In the genomic region with DNA sequence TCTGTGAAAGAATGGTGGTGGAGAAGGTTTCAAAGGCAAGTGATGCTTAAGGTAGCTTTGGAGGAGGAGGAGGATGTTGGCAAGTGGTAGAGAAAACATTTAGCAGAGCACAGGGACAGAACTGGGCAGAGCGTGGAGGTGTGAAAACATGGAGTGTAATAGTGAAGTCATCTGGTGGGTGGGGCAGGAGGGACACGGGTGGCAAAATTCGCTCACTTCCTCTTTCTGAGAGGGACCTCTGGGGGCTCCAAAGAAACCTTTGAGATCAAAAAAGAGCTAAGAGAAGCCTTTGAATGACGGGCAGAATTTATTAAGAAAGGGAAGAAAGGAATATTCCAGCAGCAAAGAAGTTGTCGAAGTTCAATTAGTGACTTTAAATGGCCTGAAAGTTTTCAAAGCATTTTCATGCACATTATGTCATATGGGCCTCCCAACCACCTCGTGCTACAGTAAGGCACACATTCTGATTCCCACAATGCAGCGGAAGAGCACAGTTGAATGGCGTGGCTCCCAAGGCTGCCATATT, we compare ENCODE assay signal across 14 cellular contexts.
DNase-seq lines count a peak whose midpoint lies in the region; ATAC-seq and TF ChIP-seq lines count a peak whose summit lies in the region.
"Had no signal": no experiment of that assay in that cellular context is flagged by ENCODE, and none has a peak within 500 bp of the region (broad histone marks: within the 10 kb centered on the region; RNA-seq: fewer than 3 reads in every experiment).

No MANE protein-coding gene starts in this region.

- no peaks in the 10 kb centered on the region for H3K27me3 ChIP-seq in ascending aorta
- no peaks in the 10 kb centered on the region for H3K27me3 ChIP-seq in HAP-1 (ENCODE audit: low read depth)
- no peaks in the 10 kb centered on the region for H3K27me3 ChIP-seq in Caco-2 (replicated peaks; ENCODE audit: control insufficient read depth, insufficient read depth, low read length)

- in situ Hi-C loops in HAP-1 (cut with MboI; ENCODE audit: low sequenced_read_pairs) = loop anchor here (25.0 kb wide), 1 partner anchor 510 kb away; no protein-coding TSS in a partner anchor

- TF ChIP-seq CTCF in HFFc6 (IDR thresholded peaks at IDR 0.05) (no peak), ascending aorta (IDR thresholded peaks at IDR 0.05) (no peak), progenitor cell of endocrine pancreas (IDR thresholded peaks at IDR 0.05; ENCODE audit: unreplicated experiment) (no peak), Caco-2 (IDR thresholded peaks at IDR 0.05; ENCODE audit: insufficient read depth in 1 of 2, low read depth in 1 of 2, low read length in 1 of 2, severe bottlenecking in 1 of 2, unreplicated experiment in 1 of 2) (no peak)

- H3K4me1 ChIP-seq in ascending aorta (peaks cover 9 to 47% of the 10 kb centered on the region in 2 donors), HAP-1 (no peaks in the 10 kb centered on the region), Caco-2 (peaks cover 29% of the 10 kb centered on the region)

- peak overlapping the region in 1 of 2 donors; percentile 67 for H3K4me3 ChIP-seq in ascending aorta
- no peak overlapping the region for H3K4me3 ChIP-seq in HAP-1
- no peak overlapping the region for H3K4me3 ChIP-seq in Caco-2 (ENCODE audit: low read depth, low read length)
- H3K4me3 ChIP-seq: psoas muscle had no signal

- intact Hi-C loops in ascending aorta (cut with DNase I) (loop anchor here (5.0 kb wide), 1 partner anchor 75 kb away; no protein-coding TSS in a partner anchor), Caco-2 (cut with micrococcal nuclease; ENCODE audit: unreplicated experiment) (no loop called here)

- CTCF ChIA-PET in Caco-2 (lab: Charles Lee) = no interaction called here

- H3K4me1 Mint-ChIP-seq in HFFc6 (ENCODE audit: low read depth) (peaks cover 71% of the 10 kb centered on the region), progenitor cell of endocrine pancreas (ENCODE audit: low read depth) (peaks cover 33% of the 10 kb centered on the region), Caco-2 (ENCODE audit: low read depth, unreplicated experiment) (peaks cover 38% of the 10 kb centered on the region)

- no peaks in the 10 kb centered on the region for H3K36me3 ChIP-seq in ascending aorta
- H3K36me3 ChIP-seq in HAP-1 (replicated peaks) = no peaks in the 10 kb centered on the region
- H3K36me3 ChIP-seq in Caco-2 (ENCODE audit: control insufficient read depth, insufficient read depth, low read length) = no peaks in the 10 kb centered on the region

- H3K27ac ChIP-seq in ascending aorta = peak overlapping the region; percentile 1 to 82
- H3K27ac ChIP-seq: C4-2B, psoas muscle had no signal

- H3K9me3 Mint-ChIP-seq in HFFc6 = no peaks in the 10 kb centered on the region
- peaks cover 4% of the 10 kb centered on the region for H3K9me3 Mint-ChIP-seq in progenitor cell of endocrine pancreas (ENCODE audit: low read depth)
- H3K9me3 Mint-ChIP-seq in Caco-2 (ENCODE audit: unreplicated experiment) = no peaks in the 10 kb centered on the region
- H3K9me3 Mint-ChIP-seq: activated T-helper 17 cell treated with anti-CD3 and anti-CD28 coated beads, Interleukin-2, amount 50 U/mL, for 72 hours had no signal

- BruUV-seq in Caco-2 (replicated peaks; lab: Mats Ljungman, UMichigan) = no TSS peak

- no peak for DNase-seq in HFFc6
- no peak for DNase-seq in ascending aorta (ENCODE audit: low spot score in 2 of 2)
- no peak for DNase-seq in progenitor cell of endocrine pancreas (ENCODE audit: low spot score, unreplicated experiment)
- no peak for DNase-seq in HAP-1 (ENCODE audit: low spot score in 2 of 2)
- DNase-seq in Caco-2 = no peak
- DNase-seq: effector CD4-positive, alpha-beta T cell; NCI-H1436 treated with DMSO at 0.1 percent for 48 hours; NCI-H524; psoas muscle had no signal

- H3K27ac Mint-ChIP-seq in HFFc6 = peak overlapping the region; percentile 14
- H3K27ac Mint-ChIP-seq in progenitor cell of endocrine pancreas = no peak overlapping the region
- H3K27ac Mint-ChIP-seq in Caco-2 (ENCODE audit: unreplicated experiment) = no peak overlapping the region
- H3K27ac Mint-ChIP-seq: activated T-helper 17 cell treated with anti-CD3 and anti-CD28 coated beads, Interleukin-2, amount 50 U/mL, for 72 hours had no signal

- H3K27me3 Mint-ChIP-seq in HFFc6 (ENCODE audit: insufficient read depth) (peaks cover 2% of the 10 kb centered on the region), progenitor cell of endocrine pancreas (no peaks in the 10 kb centered on the region), Caco-2 (ENCODE audit: insufficient read depth, unreplicated experiment) (no peaks in the 10 kb centered on the region)

- H3K4me3 Mint-ChIP-seq in HFFc6 = no peak overlapping the region; the same call in 1 of the 2 replicates
- H3K4me3 Mint-ChIP-seq in progenitor cell of endocrine pancreas (ENCODE audit: low read depth) = peak overlapping the region; percentile 15
- no peak overlapping the region for H3K4me3 Mint-ChIP-seq in Caco-2 (ENCODE audit: unreplicated experiment)
- H3K4me3 Mint-ChIP-seq: activated T-helper 17 cell treated with anti-CD3 and anti-CD28 coated beads, Interleukin-2, amount 50 U/mL, for 72 hours had no signal

- peaks cover 49% of the 10 kb centered on the region for H3K36me3 Mint-ChIP-seq in HFFc6 (ENCODE audit: low read depth)
- peaks cover 1% of the 10 kb centered on the region for H3K36me3 Mint-ChIP-seq in progenitor cell of endocrine pancreas (ENCODE audit: insufficient read depth)
- no peaks in the 10 kb centered on the region for H3K36me3 Mint-ChIP-seq in Caco-2 (ENCODE audit: insufficient read depth, unreplicated experiment)

- ATAC-seq in GM18498 (IDR thresholded peaks at IDR 0.05; ENCODE audit: unreplicated experiment) = peak; percentile 42
- ATAC-seq in GM21825 (IDR thresholded peaks at IDR 0.05; ENCODE audit: unreplicated experiment) = no peak
- ATAC-seq in HG03520 (IDR thresholded peaks at IDR 0.05; ENCODE audit: unreplicated experiment) = no peak
- ATAC-seq: activated T-helper 17 cell treated with anti-CD3 and anti-CD28 coated beads, Interleukin-2, amount 50 U/mL, for 72 hours; psoas muscle had no signal

- POLR2A ChIA-PET in Caco-2 (lab: Charles Lee) = no interaction called here

- H3K9me3 ChIP-seq in ascending aorta = no peaks in the 10 kb centered on the region
- no peaks in the 10 kb centered on the region for H3K9me3 ChIP-seq in HAP-1
- peaks cover 2% of the 10 kb centered on the region; the same call in 1 of the 2 replicates for H3K9me3 ChIP-seq in Caco-2
- H3K9me3 ChIP-seq: psoas muscle had no signal
